In the genomic region with DNA sequence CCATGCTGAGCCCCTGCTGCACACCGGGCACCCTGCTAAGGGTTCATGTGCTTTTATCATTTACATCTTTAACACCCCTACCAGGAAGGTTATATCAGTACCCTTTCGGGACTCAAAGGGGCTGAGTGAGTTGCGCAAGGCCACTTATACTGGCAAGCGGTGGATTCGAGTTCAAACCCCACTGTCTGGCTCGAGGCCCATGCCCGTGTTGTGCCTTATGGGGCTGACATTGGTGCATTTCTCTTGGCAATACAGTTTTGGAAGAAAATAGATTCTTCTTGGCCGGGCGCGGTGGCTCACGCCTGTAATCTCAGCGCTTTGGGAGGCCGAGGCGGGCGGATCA, we compare ENCODE assay signal across 24 cellular contexts.
"Had no signal": no experiment of that assay in that cellular context is flagged by ENCODE, and none has a peak within 500 bp of the region (broad histone marks: within the 10 kb centered on the region; RNA-seq: fewer than 3 reads in every experiment).

No MANE protein-coding gene starts in this region.

- H3K9me3 Mint-ChIP-seq: activated CD8-positive, alpha-beta T cell treated with anti-CD3 and anti-CD28 coated beads for 36 hours; activated naive CD4-positive, alpha-beta T cell treated with anti-CD3 and anti-CD28 coated beads, Interleukin-2, amount 50 U/mL, for 24 hours; T-cell had no signal

- H3K36me3 ChIP-seq: breast epithelium had no signal

- H3K27me3 Mint-ChIP-seq: activated CD4-positive, alpha-beta T cell treated with anti-CD3 and anti-CD28 coated beads for 36 hours; activated CD8-positive, alpha-beta T cell treated with anti-CD3 and anti-CD28 coated beads for 36 hours; activated naive CD4-positive, alpha-beta T cell treated with anti-CD3 and anti-CD28 coated beads, Interleukin-2, amount 50 U/mL, for 24 hours; T-cell had no signal

- H3K4me3 Mint-ChIP-seq: activated CD4-positive, alpha-beta T cell treated with anti-CD3 and anti-CD28 coated beads for 36 hours; activated CD8-positive, alpha-beta T cell treated with anti-CD3 and anti-CD28 coated beads for 36 hours; activated naive CD4-positive, alpha-beta T cell treated with anti-CD3 and anti-CD28 coated beads, Interleukin-2, amount 50 U/mL, for 24 hours; T-cell had no signal

- DNase-seq: activated CD4-positive, alpha-beta T cell treated with anti-CD3 and anti-CD28 coated beads for 36 hours; activated CD8-positive, alpha-beta memory T cell treated with anti-CD3 and anti-CD28 coated beads, Interleukin-2, amount 50 U/mL, for 4 hours; activated CD8-positive, alpha-beta T cell treated with anti-CD3 and anti-CD28 coated beads for 36 hours; activated naive CD4-positive, alpha-beta T cell; activated T-cell treated with anti-CD3 and anti-CD28 coated beads, Interleukin-2, amount 50 U/mL, for 1 hour; aorta; caudate nucleus; NCI-H1092 treated with DMSO at 0.1 percent for 48 hours; NCI-H1417 treated with DMSO at 0.1 percent for 48 hours; NCI-H1694; NCI-H2029; NCI-H2107; NCI-H2171 treated with DMSO at 0.1 percent for 48 hours; NCI-H226; NCI-H526; NCI-H774; SIG-M5; T-cell; T-helper 2 cell; T1000 had no signal

- H3K27me3 ChIP-seq: breast epithelium had no signal

- H3K36me3 Mint-ChIP-seq: activated naive CD4-positive, alpha-beta T cell treated with anti-CD3 and anti-CD28 coated beads, Interleukin-2, amount 50 U/mL, for 24 hours; T-cell had no signal

- H3K27ac ChIP-seq: breast epithelium, SK-N-MC, VCaP had no signal

- ATAC-seq: activated CD4-positive, alpha-beta T cell treated with anti-CD3 and anti-CD28 coated beads for 36 hours; activated CD8-positive, alpha-beta T cell treated with anti-CD3 and anti-CD28 coated beads for 36 hours; T-cell had no signal

- H3K9me3 ChIP-seq: breast epithelium had no signal

- H3K27ac Mint-ChIP-seq: activated CD4-positive, alpha-beta T cell treated with anti-CD3 and anti-CD28 coated beads for 36 hours; activated CD8-positive, alpha-beta T cell treated with anti-CD3 and anti-CD28 coated beads for 36 hours; T-cell had no signal

- H3K4me1 ChIP-seq: breast epithelium had no signal

- H3K4me3 ChIP-seq: breast epithelium, SK-N-MC had no signal
